10 cellular contexts compared by ENCODE assay signal in genomic region chr9:74942801-74943200, GRCh38. TPM values are rescaled to one million over a fixed set of nuclear protein-coding genes. Genes with fewer than 3 reads are reported as not detected.
DNase-seq lines count a peak whose midpoint lies in the region; ATAC-seq and TF ChIP-seq lines count a peak whose summit lies in the region.
"Had no signal": no experiment of that assay in that cellular context is flagged by ENCODE, and none has a peak within 500 bp of the region (broad histone marks: within the 10 kb centered on the region; RNA-seq: fewer than 3 reads in every experiment).

No MANE protein-coding gene starts in this region.

- ATAC-seq in HG03175 (IDR thresholded peaks at IDR 0.05; ENCODE audit: unreplicated experiment) (peak; percentile 36), T-cell (replicated peaks in 1 of 4) (peak; percentile 47 to 61 (median 54)), WTC11 (no peak), GM21360 (IDR thresholded peaks at IDR 0.05; ENCODE audit: unreplicated experiment) (no peak)
- ATAC-seq in activated naive CD8-positive, alpha-beta T cell treated with anti-CD3 and anti-CD28 coated beads, Interleukin-2, amount 50 U/mL, for 24 hours, result peak; percentile 88

- peaks cover 0 to 1% of the 10 kb centered on the region in 2 donors for H3K27me3 Mint-ChIP-seq in T-cell
- H3K27me3 Mint-ChIP-seq in activated naive CD8-positive, alpha-beta T cell treated with anti-CD3 and anti-CD28 coated beads, Interleukin-2, amount 50 U/mL, for 24 hours, result peaks cover 2% of the 10 kb centered on the region
- H3K27me3 Mint-ChIP-seq in WTC11 (ENCODE audit: low read depth), result no peaks in the 10 kb centered on the region
- no peaks in the 10 kb centered on the region for H3K27me3 Mint-ChIP-seq in nephron progenitor cell (ENCODE audit: low read depth, poor library complexity)

- H3K4me3 Mint-ChIP-seq in T-cell (no peak overlapping the region), WTC11 (no peak overlapping the region), nephron progenitor cell (no peak overlapping the region)
- H3K4me3 Mint-ChIP-seq in activated naive CD8-positive, alpha-beta T cell treated with anti-CD3 and anti-CD28 coated beads, Interleukin-2, amount 50 U/mL, for 24 hours, result no peak overlapping the region

- peak in 6 of 34 experiments; percentile 4 to 25 (median 14) for DNase-seq in T-cell
- peak; percentile 32 for DNase-seq in activated naive CD8-positive, alpha-beta T cell treated with anti-CD3 and anti-CD28 coated beads, Interleukin-2, amount 50 U/mL, for 24 hours
- DNase-seq in stimulated activated CD4-positive, alpha-beta T cell treated with anti-CD3 and anti-CD28 coated beads, Interleukin-12 subunit alpha, Interleukin-12 subunit beta, amount 100 ng/mL, for 48 hours (ENCODE audit: low read depth in 2 of 3, low spot score in 1 of 3), result peak; percentile 9 to 25 (median 20)
- no peak for DNase-seq in WTC11 (ENCODE audit: low spot score)
- DNase-seq in ureter (ENCODE audit: low spot score), result no peak
- DNase-seq in nephron progenitor cell, result no peak
- DNase-seq: NCI-H524, posterior cingulate gyrus had no signal

- H3K4me1 Mint-ChIP-seq in T-cell, result peaks cover 7 to 12% (median 10%) of the 10 kb centered on the region in 3 donors
- H3K4me1 Mint-ChIP-seq in activated naive CD8-positive, alpha-beta T cell treated with anti-CD3 and anti-CD28 coated beads, Interleukin-2, amount 50 U/mL, for 24 hours, result peaks cover 12% of the 10 kb centered on the region
- no peaks in the 10 kb centered on the region for H3K4me1 Mint-ChIP-seq in WTC11
- H3K4me1 Mint-ChIP-seq in nephron progenitor cell, result no peaks in the 10 kb centered on the region

- peak overlapping the region; percentile 3 to 23 for H3K27ac Mint-ChIP-seq in T-cell
- peak overlapping the region; percentile 29 for H3K27ac Mint-ChIP-seq in activated naive CD8-positive, alpha-beta T cell treated with anti-CD3 and anti-CD28 coated beads, Interleukin-2, amount 50 U/mL, for 24 hours
- no peak overlapping the region for H3K27ac Mint-ChIP-seq in WTC11
- H3K27ac Mint-ChIP-seq in nephron progenitor cell, result no peak overlapping the region

- TF ChIP-seq CTCF in WTC11 (IDR thresholded peaks at IDR 0.05) (no peak), nephron progenitor cell (IDR thresholded peaks at IDR 0.05) (no peak)

- POLR2A ChIA-PET in T-cell (lab: Charles Lee), result no interaction called here
- POLR2A ChIA-PET in WTC11 (lab: Charles Lee), result no interaction called here

- peaks cover 1% of the 10 kb centered on the region for H3K36me3 Mint-ChIP-seq in T-cell
- H3K36me3 Mint-ChIP-seq in activated naive CD8-positive, alpha-beta T cell treated with anti-CD3 and anti-CD28 coated beads, Interleukin-2, amount 50 U/mL, for 24 hours (ENCODE audit: low read depth), result peaks cover 18% of the 10 kb centered on the region
- H3K36me3 Mint-ChIP-seq in WTC11, result peaks cover 1% of the 10 kb centered on the region; the same call in 1 of the 2 replicates
- H3K36me3 Mint-ChIP-seq in nephron progenitor cell (ENCODE audit: low read depth), result peaks cover 2% of the 10 kb centered on the region

- CTCF ChIA-PET in T-cell (lab: Charles Lee) (interaction anchor here in 1 of 2 donors (0.7 kb wide), 1 partner anchor 83 kb away, joined by 3 read pairs; no protein-coding TSS in a partner anchor), WTC11 (lab: Charles Lee) (interaction anchor here (1.8 kb wide), 1 partner anchor 9 kb away, joined by 10 read pairs; the partner anchor contains the start of gene C9orf40)

- H3K9me3 Mint-ChIP-seq in T-cell, result no peaks in the 10 kb centered on the region
- H3K9me3 Mint-ChIP-seq in activated naive CD8-positive, alpha-beta T cell treated with anti-CD3 and anti-CD28 coated beads, Interleukin-2, amount 50 U/mL, for 24 hours, result peaks cover 10% of the 10 kb centered on the region
- no peaks in the 10 kb centered on the region for H3K9me3 Mint-ChIP-seq in WTC11
- no peaks in the 10 kb centered on the region for H3K9me3 Mint-ChIP-seq in nephron progenitor cell

TF ChIP-seq in WTC11, 78 proteins besides CTCF, POLR2A, EP300 and RAD21:
- TF ChIP-seq SP1 (CRISPR knock-in tag; conservative IDR thresholded peaks at IDR 0.05) (no peak), GTF2I (CRISPR knock-in tag; conservative IDR thresholded peaks at IDR 0.05) (no peak), TCF7 (CRISPR knock-in tag; IDR thresholded peaks at IDR 0.05; ENCODE audit: low read depth) (no peak), KAT7 (CRISPR knock-in tag; IDR thresholded peaks at IDR 0.05; ENCODE audit: borderline replicate concordance) (no peak), SOX15 (CRISPR knock-in tag; IDR thresholded peaks at IDR 0.05) (no peak), ZBTB21 (CRISPR knock-in tag; IDR thresholded peaks at IDR 0.05; ENCODE audit: borderline replicate concordance) (no peak), ZNF532 (CRISPR knock-in tag; IDR thresholded peaks at IDR 0.05; ENCODE audit: borderline replicate concordance) (no peak), ZNF423 (CRISPR knock-in tag; IDR thresholded peaks at IDR 0.05) (no peak), PRRX2 (CRISPR knock-in tag; IDR thresholded peaks at IDR 0.05) (no peak), RORB (CRISPR knock-in tag; IDR thresholded peaks at IDR 0.05) (no peak), ESRRA (CRISPR knock-in tag; IDR thresholded peaks at IDR 0.05; ENCODE audit: borderline replicate concordance) (no peak), ZNF671 (CRISPR knock-in tag; IDR thresholded peaks at IDR 0.05) (no peak)
- TF ChIP-seq, protein P1, sequence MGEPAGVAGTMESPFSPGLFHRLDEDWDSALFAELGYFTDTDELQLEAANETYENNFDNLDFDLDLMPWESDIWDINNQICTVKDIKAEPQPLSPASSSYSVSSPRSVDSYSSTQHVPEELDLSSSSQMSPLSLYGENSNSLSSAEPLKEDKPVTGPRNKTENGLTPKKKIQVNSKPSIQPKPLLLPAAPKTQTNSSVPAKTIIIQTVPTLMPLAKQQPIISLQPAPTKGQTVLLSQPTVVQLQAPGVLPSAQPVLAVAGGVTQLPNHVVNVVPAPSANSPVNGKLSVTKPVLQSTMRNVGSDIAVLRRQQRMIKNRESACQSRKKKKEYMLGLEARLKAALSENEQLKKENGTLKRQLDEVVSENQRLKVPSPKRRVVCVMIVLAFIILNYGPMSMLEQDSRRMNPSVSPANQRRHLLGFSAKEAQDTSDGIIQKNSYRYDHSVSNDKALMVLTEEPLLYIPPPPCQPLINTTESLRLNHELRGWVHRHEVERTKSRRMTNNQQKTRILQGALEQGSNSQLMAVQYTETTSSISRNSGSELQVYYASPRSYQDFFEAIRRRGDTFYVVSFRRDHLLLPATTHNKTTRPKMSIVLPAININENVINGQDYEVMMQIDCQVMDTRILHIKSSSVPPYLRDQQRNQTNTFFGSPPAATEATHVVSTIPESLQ (CRISPR knock-in tag; IDR thresholded peaks at IDR 0.05), result no peak
- TF ChIP-seq, protein P2, sequence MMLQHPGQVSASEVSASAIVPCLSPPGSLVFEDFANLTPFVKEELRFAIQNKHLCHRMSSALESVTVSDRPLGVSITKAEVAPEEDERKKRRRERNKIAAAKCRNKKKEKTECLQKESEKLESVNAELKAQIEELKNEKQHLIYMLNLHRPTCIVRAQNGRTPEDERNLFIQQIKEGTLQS (CRISPR knock-in tag; conservative IDR thresholded peaks at IDR 0.05), result no peak
TF ChIP-seq in WTC11: peak in this region for 0.

RNA-seq across cellular contexts. Expression of gene C9orf40, which starts 9.9 kb away (rescaled TPM):
- total RNA-seq in T-cell (1 to 10 TPM; 2.1 to 6.9 (median 5.9) TPM), WTC11 (2021) (10.3 to 15.5 TPM (median 14.1 TPM) in 3 replicates), ureter (3.2 TPM)

RNA-seq across cellular contexts. Expression of gene TRPM6, which starts 55.1 kb away (rescaled TPM):
- total RNA-seq in T-cell (not detected), WTC11 (2021) (0.66 to 1.4 TPM (median 0.78 TPM) in 3 replicates), ureter (2.6 TPM)

Comparison
In these comparisons a context has a peak if more than half of its experiments do, and no peak if none do; other contexts are left out.
1. ATAC-seq: peak in HG03175 (single experiment), T-cell (4 of 4) and activated naive CD8-positive, alpha-beta T cell treated with anti-CD3 and anti-CD28 coated beads, Interleukin-2, amount 50 U/mL, for 24 hours (single experiment); none in WTC11 (single experiment) and GM21360 (single experiment).
2. DNase-seq: peak in activated naive CD8-positive, alpha-beta T cell treated with anti-CD3 and anti-CD28 coated beads, Interleukin-2, amount 50 U/mL, for 24 hours (single experiment) and stimulated activated CD4-positive, alpha-beta T cell treated with anti-CD3 and anti-CD28 coated beads, Interleukin-12 subunit alpha, Interleukin-12 subunit beta, amount 100 ng/mL, for 48 hours (3 of 3); none in WTC11 (single experiment), ureter (single experiment) and nephron progenitor cell (single experiment).
3. H3K27ac Mint-ChIP-seq: peak in T-cell (2 of 2) and activated naive CD8-positive, alpha-beta T cell treated with anti-CD3 and anti-CD28 coated beads, Interleukin-2, amount 50 U/mL, for 24 hours (single experiment); none in WTC11 (single experiment) and nephron progenitor cell (single experiment).